ENCODE assay signal across 1 cellular context in genomic region chr10:1048349-1048731, GRCh38.
TF ChIP-seq lines count a peak whose summit lies in the region.

No MANE protein-coding gene starts in this region.

TF ChIP-seq in A549, 52 proteins besides CTCF, POLR2A, EP300 and RAD21 (continued from another document):
- TF ChIP-seq BHLHE40 (IDR thresholded peaks at IDR 0.05; ENCODE audit: low read depth, low read length) (no peak), ZNF302 (CRISPR knock-in tag; IDR thresholded peaks at IDR 0.05) (no peak), CHD2 (IDR thresholded peaks at IDR 0.05; ENCODE audit: low read length, partially characterized antibody) (no peak), RFX5 (IDR thresholded peaks at IDR 0.05) (no peak), TFCP2L1 (CRISPR knock-in tag; IDR thresholded peaks at IDR 0.05) (no peak), RNF2 (IDR thresholded peaks at IDR 0.05; ENCODE audit: borderline replicate concordance, low read depth) (no peak), HDAC2 (IDR thresholded peaks at IDR 0.05) (no peak), FOSB (CRISPR knock-in tag; IDR thresholded peaks at IDR 0.05) (peak; percentile 81; the same call in 1 of the 2 replicates)
TF ChIP-seq in A549: peak in this region for 4.
